1 cellular context compared by ENCODE assay signal in genomic region chr12:6867407-6868210, GRCh38.
TF ChIP-seq lines count a peak whose summit lies in the region.

Gene TPI1 (plus strand): TSS chr12:6867531. CDS start chr12:6867567, 36 bp downstream.

TF ChIP-seq in K562, 482 proteins besides CTCF, POLR2A, EP300 and RAD21 (continued from another document and continues in another):
- peak; percentile 95 for TF ChIP-seq POLR2AphosphoS5 (IDR thresholded peaks at IDR 0.05; ENCODE audit: control insufficient read depth, insufficient read depth, low read depth, low read length)
- no peak for TF ChIP-seq MAFK (IDR thresholded peaks at IDR 0.05; ENCODE audit: low read length)
- 0 out of 2 replicates have a peak, but pooled peaks have one; percentile 9 for TF ChIP-seq ATF1 (CRISPR knock-in tag; IDR thresholded peaks at IDR 0.05)
- TF ChIP-seq ATF1 (tag; IDR thresholded peaks at IDR 0.05): no peak
- no peak for TF ChIP-seq DLX4 (CRISPR knock-in tag; IDR thresholded peaks at IDR 0.05)
- TF ChIP-seq GTF2A2 (tag; IDR thresholded peaks at IDR 0.05): peak; percentile 85
- no peak for TF ChIP-seq ZBTB8A (IDR thresholded peaks at IDR 0.05; ENCODE audit: partially characterized antibody)
- TF ChIP-seq PTTG1 (tag; IDR thresholded peaks at IDR 0.05; ENCODE audit: low read depth): no peak
- no peak for TF ChIP-seq NCOA4 (IDR thresholded peaks at IDR 0.05; ENCODE audit: partially characterized antibody)
- TF ChIP-seq THAP12 (CRISPR knock-in tag; IDR thresholded peaks at IDR 0.05): 0 out of 2 replicates have a peak, but pooled peaks have one; percentile 48
- TF ChIP-seq ZNF184 (CRISPR knock-in tag; IDR thresholded peaks at IDR 0.05): no peak
- TF ChIP-seq MIER1 (IDR thresholded peaks at IDR 0.05; ENCODE audit: low read depth): no peak
- TF ChIP-seq GABPA (tag; conservative IDR thresholded peaks at IDR 0.05; ENCODE audit: low read depth): peak; percentile 47; the same call in 1 of the 2 replicates
- TF ChIP-seq ZNF24 (IDR thresholded peaks at IDR 0.05): no peak
- TF ChIP-seq HLTF (IDR thresholded peaks at IDR 0.05): no peak
- TF ChIP-seq SRF (CRISPR knock-in tag; IDR thresholded peaks at IDR 0.05): no peak
- TF ChIP-seq YBX1 (IDR thresholded peaks at IDR 0.05): no peak
- TF ChIP-seq U2AF1 (optimal IDR thresholded peaks at IDR 0.05; ENCODE audit: low read depth, low read length): no peak
- peak; percentile 13 to 91 (median 78) for TF ChIP-seq YY1 (IDR thresholded peaks at IDR 0.05; ENCODE audit: borderline replicate concordance in 1 of 3, control insufficient read depth in 1 of 3, extremely low read depth in 1 of 3, insufficient read depth in 3 of 3, insufficient read length in 1 of 3, insufficient replicate concordance in 2 of 3, low read depth in 1 of 3, low read length in 2 of 3)
- TF ChIP-seq CHD2 (IDR thresholded peaks at IDR 0.05; ENCODE audit: low read depth, low read length): no peak
- no peak for TF ChIP-seq NFXL1 (CRISPR knock-in tag; IDR thresholded peaks at IDR 0.05)
- TF ChIP-seq CREB3L1 (IDR thresholded peaks at IDR 0.05; ENCODE audit: borderline replicate concordance, low read depth): no peak
- TF ChIP-seq ZNF609 (CRISPR knock-in tag; IDR thresholded peaks at IDR 0.05; ENCODE audit: borderline replicate concordance): no peak
- no peak for TF ChIP-seq RBM17 (IDR thresholded peaks at IDR 0.05; ENCODE audit: borderline replicate concordance, low read depth, low read length)
- no peak for TF ChIP-seq STAT5B (CRISPR knock-in tag; IDR thresholded peaks at IDR 0.05)
- TF ChIP-seq TAF7 (tag; IDR thresholded peaks at IDR 0.05): peak; percentile 71; the same call in 1 of the 2 replicates
- peak; percentile 45; the same call in 1 of the 2 replicates for TF ChIP-seq ZNF12 (CRISPR knock-in tag; IDR thresholded peaks at IDR 0.05)
- 0 out of 2 replicates have a peak, but pooled peaks have one; percentile 7 for TF ChIP-seq SOX6 (IDR thresholded peaks at IDR 0.05)
- peak; percentile 67; the same call in 1 of the 2 replicates for TF ChIP-seq MBD2 (IDR thresholded peaks at IDR 0.05; ENCODE audit: borderline replicate concordance, low read depth)
- TF ChIP-seq DEAF1 (CRISPR knock-in tag; IDR thresholded peaks at IDR 0.05): no peak
- TF ChIP-seq ZMIZ1 (IDR thresholded peaks at IDR 0.05; ENCODE audit: low read depth in 2 of 2, low read length in 2 of 2): no peak
- no peak for TF ChIP-seq ZFP91 (CRISPR knock-in tag; IDR thresholded peaks at IDR 0.05)
- TF ChIP-seq ZKSCAN1 (IDR thresholded peaks at IDR 0.05; ENCODE audit: low read depth, low read length): no peak
- peak; percentile 71 for TF ChIP-seq TAF9B (IDR thresholded peaks at IDR 0.05; ENCODE audit: partially characterized antibody)
- TF ChIP-seq ZNF175 (CRISPR knock-in tag; IDR thresholded peaks at IDR 0.05; ENCODE audit: low read depth): no peak
- no peak for TF ChIP-seq FOXK2 (conservative IDR thresholded peaks at IDR 0.05 in 1 of 2, IDR thresholded peaks at IDR 0.05 in 1 of 2; ENCODE audit: low read depth in 2 of 2)
- no peak for TF ChIP-seq SETDB1 (IDR thresholded peaks at IDR 0.05; ENCODE audit: low read length)
- TF ChIP-seq CSDE1 (IDR thresholded peaks at IDR 0.05): peak in 1 of 2 experiments; percentile 39; a peak in 1 of 4 replicates
- TF ChIP-seq WHSC1 (IDR thresholded peaks at IDR 0.05; ENCODE audit: low read length): no peak
- no peak for TF ChIP-seq COPS2 (conservative IDR thresholded peaks at IDR 0.05)
- 0 out of 2 replicates have a peak, but pooled peaks have one; percentile 18 for TF ChIP-seq HNRNPL (IDR thresholded peaks at IDR 0.05; ENCODE audit: low read depth, low read length)
- TF ChIP-seq ZFX (CRISPR knock-in tag; IDR thresholded peaks at IDR 0.05): peak; percentile 85
- TF ChIP-seq ETV1 (tag; conservative IDR thresholded peaks at IDR 0.05; ENCODE audit: low read depth): no peak
- TF ChIP-seq ZBTB1 (CRISPR knock-in tag; IDR thresholded peaks at IDR 0.05; ENCODE audit: borderline replicate concordance, low read depth): no peak
- TF ChIP-seq CCAR2 (IDR thresholded peaks at IDR 0.05; ENCODE audit: low read depth, low read length): no peak
- no peak for TF ChIP-seq RBM25 (IDR thresholded peaks at IDR 0.05; ENCODE audit: low read depth, low read length, severe bottlenecking)
- peak; percentile 28; the same call in 1 of the 2 replicates for TF ChIP-seq CTBP1 (IDR thresholded peaks at IDR 0.05; ENCODE audit: borderline replicate concordance)
- no peak for TF ChIP-seq CREB1 (IDR thresholded peaks at IDR 0.05)
- TF ChIP-seq CREB1 (CRISPR knock-in tag; IDR thresholded peaks at IDR 0.05): no peak; the same call in 1 of the 2 replicates
- 0 out of 2 replicates have a peak, but pooled peaks have one; percentile 22 for TF ChIP-seq PHB (CRISPR knock-in tag; IDR thresholded peaks at IDR 0.05)
- TF ChIP-seq CCNT2 (IDR thresholded peaks at IDR 0.05; ENCODE audit: borderline replicate concordance, extremely low read depth, insufficient read length, low read depth, low read length): peak; percentile 89
- no peak for TF ChIP-seq TCF7L2 (IDR thresholded peaks at IDR 0.05; ENCODE audit: low read depth, low read length)
- no peak for TF ChIP-seq ZNF23 (CRISPR knock-in tag; IDR thresholded peaks at IDR 0.05)
- no peak for TF ChIP-seq TFE3 (CRISPR knock-in tag; IDR thresholded peaks at IDR 0.05)
